In genomic region chr18:31942301-31942998, GRCh38 we compare ENCODE assay signal across 8 cellular contexts. TPM values are rescaled to one million over a fixed set of nuclear protein-coding genes. Genes with fewer than 3 reads are reported as not detected.
A peak's percentile ranks its signal among the peaks of the same experiment; 100 is the strongest.
DNase-seq lines count a peak whose midpoint lies in the region; ATAC-seq and TF ChIP-seq lines count a peak whose summit lies in the region.

No MANE protein-coding gene starts in this region.

- H3K27ac Mint-ChIP-seq in activated T-helper 2 cell treated with anti-CD3 and anti-CD28 coated beads, Interferon-gamma antibody, Interleukin-2, Interleukin-4, amounts not matched to agents 10 μg/mL and 5 μg/mL and 100 μg/mL, durations not matched to agents 14 hours and 24 hours and 36 hours: peak overlapping the region; percentile 99
- peak overlapping the region; percentile 100 for H3K27ac Mint-ChIP-seq in osteocyte (ENCODE audit: unreplicated experiment)

- peak overlapping the region; percentile 100 for H3K4me3 Mint-ChIP-seq in activated T-helper 2 cell treated with anti-CD3 and anti-CD28 coated beads, Interferon-gamma antibody, Interleukin-2, Interleukin-4, amounts not matched to agents 10 μg/mL and 5 μg/mL and 100 μg/mL, durations not matched to agents 14 hours and 24 hours and 36 hours (ENCODE audit: low read depth)
- H3K4me3 Mint-ChIP-seq in osteocyte (ENCODE audit: unreplicated experiment): peak overlapping the region; percentile 100

- no peaks in the 10 kb centered on the region for H3K9me3 ChIP-seq in uterus

- intact Hi-C loops in activated T-helper 2 cell treated with anti-CD3 and anti-CD28 coated beads, Interferon-gamma antibody, Interleukin-2, Interleukin-4, amounts not matched to agents 10 μg/mL and 5 μg/mL and 100 μg/mL, durations not matched to agents 14 hours and 24 hours and 36 hours (cut with micrococcal nuclease): loop anchor here (2.0 to 5.0 kb wide), 3 partner anchors 98 to 285 kb away; no protein-coding TSS in a partner anchor
- intact Hi-C loops in uterus (cut with DNase I; ENCODE audit: low total_unique reads): no loop called here

- H3K4me1 Mint-ChIP-seq in activated T-helper 2 cell treated with anti-CD3 and anti-CD28 coated beads, Interferon-gamma antibody, Interleukin-2, Interleukin-4, amounts not matched to agents 10 μg/mL and 5 μg/mL and 100 μg/mL, durations not matched to agents 14 hours and 24 hours and 36 hours (ENCODE audit: low read depth): peaks cover 41% of the 10 kb centered on the region
- H3K4me1 Mint-ChIP-seq in osteocyte (ENCODE audit: unreplicated experiment): peaks cover 33% of the 10 kb centered on the region

- peak overlapping the region; percentile 88 to 92 for H3K4me3 ChIP-seq in uterus

- TF ChIP-seq CTCF in 22Rv1 (IDR thresholded peaks at IDR 0.05): no peak
- TF ChIP-seq CTCF in GM13976 (IDR thresholded peaks at IDR 0.05; ENCODE audit: borderline replicate concordance, control extremely low read depth, extremely low read depth, insufficient read depth, missing control alignments): no peak
- no peak for TF ChIP-seq CTCF in osteocyte (IDR thresholded peaks at IDR 0.05)
- no peak for TF ChIP-seq CTCF in uterus (IDR thresholded peaks at IDR 0.05)

- TF ChIP-seq POLR2A in uterus (IDR thresholded peaks at IDR 0.05): no peak

- no peaks in the 10 kb centered on the region for H3K36me3 ChIP-seq in uterus

- peak; percentile 34 for ATAC-seq in HG02798 (IDR thresholded peaks at IDR 0.05; ENCODE audit: poor library complexity, unreplicated experiment)

- in situ Hi-C loops in GM13976 (cut with MboI; ENCODE audit: low sequenced_read_pairs, unreplicated experiment): no loop called here

- H3K27me3 Mint-ChIP-seq in activated T-helper 2 cell treated with anti-CD3 and anti-CD28 coated beads, Interferon-gamma antibody, Interleukin-2, Interleukin-4, amounts not matched to agents 10 μg/mL and 5 μg/mL and 100 μg/mL, durations not matched to agents 14 hours and 24 hours and 36 hours (ENCODE audit: low read depth): no peaks in the 10 kb centered on the region
- H3K27me3 Mint-ChIP-seq in osteocyte (ENCODE audit: unreplicated experiment): no peaks in the 10 kb centered on the region

- DNase-seq in GM13976 (ENCODE audit: low spot score): peak; percentile 73
- DNase-seq in NCI-H146 treated with DMSO at 0.1 percent for 48 hours (lab: John Stamatoyannopoulos, UW; ENCODE audit: unreplicated experiment): peak; percentile 48
- no peak for DNase-seq in activated T-helper 2 cell treated with anti-CD3 and anti-CD28 coated beads, Interferon-gamma antibody, Interleukin-2, Interleukin-4, amounts not matched to agents 10 μg/mL and 5 μg/mL and 100 μg/mL, durations not matched to agents 14 hours and 24 hours and 36 hours (ENCODE audit: low spot score)
- peak; percentile 44 for DNase-seq in glomerular visceral epithelial cell (ENCODE audit: extremely low spot score)
- DNase-seq in osteocyte (ENCODE audit: extremely low spot score, unreplicated experiment): no peak
- DNase-seq in uterus: peak in 1 of 2 donors; percentile 19

- H3K27ac ChIP-seq in 22Rv1: peak overlapping the region; percentile 92
- peak overlapping the region; percentile 84 to 89 for H3K27ac ChIP-seq in uterus

- peaks cover 23% of the 10 kb centered on the region for H3K36me3 Mint-ChIP-seq in activated T-helper 2 cell treated with anti-CD3 and anti-CD28 coated beads, Interferon-gamma antibody, Interleukin-2, Interleukin-4, amounts not matched to agents 10 μg/mL and 5 μg/mL and 100 μg/mL, durations not matched to agents 14 hours and 24 hours and 36 hours (ENCODE audit: low read depth)
- H3K36me3 Mint-ChIP-seq in osteocyte (ENCODE audit: unreplicated experiment): no peaks in the 10 kb centered on the region

- H3K9me3 Mint-ChIP-seq in activated T-helper 2 cell treated with anti-CD3 and anti-CD28 coated beads, Interferon-gamma antibody, Interleukin-2, Interleukin-4, amounts not matched to agents 10 μg/mL and 5 μg/mL and 100 μg/mL, durations not matched to agents 14 hours and 24 hours and 36 hours: no peaks in the 10 kb centered on the region
- H3K9me3 Mint-ChIP-seq in osteocyte (ENCODE audit: unreplicated experiment): no peaks in the 10 kb centered on the region

- peaks cover 0 to 9% of the 10 kb centered on the region in 2 donors for H3K4me1 ChIP-seq in uterus

- H3K27me3 ChIP-seq in uterus: no peaks in the 10 kb centered on the region

RNA-seq across cellular contexts. Expression of gene TRAPPC8, which starts 0.5 kb away (rescaled TPM):
- 41.3 and 46.4 TPM in 2 replicates for total RNA-seq in activated T-helper 2 cell treated with anti-CD3 and anti-CD28 coated beads, Interferon-gamma antibody, Interleukin-2, Interleukin-4, amounts not matched to agents 10 μg/mL and 5 μg/mL and 100 μg/mL, durations not matched to agents 14 hours and 24 hours and 36 hours
- total RNA-seq in osteocyte (39.1 and 40.7 TPM in 2 replicates), uterus (10 to 100 TPM; 29.1 to 98.5 (median 53.0) TPM)

Comparison
In these comparisons a context has a peak if more than half of its experiments do, and no peak if none do; other contexts are left out.
1. DNase-seq: peak in GM13976 (single experiment), NCI-H146 treated with DMSO at 0.1 percent for 48 hours (single experiment) and glomerular visceral epithelial cell (single experiment); none in activated T-helper 2 cell treated with anti-CD3 and anti-CD28 coated beads, Interferon-gamma antibody, Interleukin-2, Interleukin-4, amounts not matched to agents 10 μg/mL and 5 μg/mL and 100 μg/mL, durations not matched to agents 14 hours and 24 hours and 36 hours (single experiment) and osteocyte (single experiment).